8 cellular contexts compared by ENCODE assay signal in genomic region chr2:112480540-112481049, GRCh38. TPM values are rescaled to one million over a fixed set of nuclear protein-coding genes. Genes with fewer than 3 reads are reported as not detected.
DNase-seq lines count a peak whose midpoint lies in the region; ATAC-seq and TF ChIP-seq lines count a peak whose summit lies in the region.

No MANE protein-coding gene starts in this region.

- H3K4me3 ChIP-seq in epithelial cell of esophagus (ENCODE audit: low read length) = peak overlapping the region; percentile 62
- peak overlapping the region; percentile 89 for H3K4me3 ChIP-seq in psoas muscle

- intact Hi-C loops in psoas muscle (cut with DNase I) = loop anchor here (5.0 to 10.0 kb wide), 3 partner anchors 62 to 102 kb away; partner anchors contain the start of genes POLR1B (in 2 of the 2) and CHCHD5 (in 1 of the 2)

- TF ChIP-seq CTCF in epithelial cell of esophagus (IDR thresholded peaks at IDR 0.05; ENCODE audit: insufficient read depth, low read depth, low read length, missing control alignments) (peak; percentile 22), psoas muscle (IDR thresholded peaks at IDR 0.05) (no peak)

- H3K4me1 ChIP-seq in psoas muscle = peaks cover 16% of the 10 kb centered on the region

- H3K27ac ChIP-seq in psoas muscle = no peak overlapping the region

- H3K9me3 ChIP-seq in psoas muscle = no peaks in the 10 kb centered on the region

- H3K36me3 ChIP-seq in psoas muscle (ENCODE audit: insufficient read depth in 1 of 2, low read depth in 1 of 2) = no peaks in the 10 kb centered on the region

- ATAC-seq in psoas muscle (no peak), HG02840 (IDR thresholded peaks at IDR 0.05; ENCODE audit: low FRiP score, unreplicated experiment) (no peak)

- WGBS in psoas muscle, 3 donors = 15 to 18% (median 17%) methylated on average over 20 of the region's 20 CpGs

- DNase-seq in activated T-cell treated with anti-CD3 and anti-CD28 coated beads for 1 hour (ENCODE audit: low read depth) (peak; percentile 4), T-helper 9 cell (peak; percentile 11), epithelial cell of esophagus (ENCODE audit: low read depth) (peak; percentile 16), psoas muscle (no peak), inferior parietal cortex (ENCODE audit: extremely low spot score) (no peak), cerebellar nuclear complex (lab: John Stamatoyannopoulos, UW) (no peak)
- no peak for DNase-seq in activated T-cell treated with anti-CD3 and anti-CD28 coated beads, Interleukin-2, amount 50 U/mL, for 48 hours

- H3K27me3 ChIP-seq in psoas muscle (ENCODE audit: insufficient read depth in 3 of 3, low read length in 2 of 3) = no peaks in the 10 kb centered on the region

RNA-seq across cellular contexts. Expression of gene TTL, which starts 1.4 kb away (rescaled TPM):
- 10 to 100 TPM; 44.1 to 72.0 (median 51.3) TPM for total RNA-seq in psoas muscle
- 10 to 100 TPM; 19.0 to 49.8 (median 23.8) TPM for polyA plus RNA-seq in psoas muscle

RNA-seq across cellular contexts. Expression of gene RGPD8, which starts 47.1 kb away (rescaled TPM):
- 1 to 10 TPM; 5.8 to 8.1 (median 6.2) TPM for total RNA-seq in psoas muscle
- 1 to 10 TPM in 2 of 3 donors, not detected in 1; 1.2 to 3.5 TPM for polyA plus RNA-seq in psoas muscle

Comparison
In these comparisons a context has a peak if more than half of its experiments do, and no peak if none do; other contexts are left out.
1. DNase-seq: peak in activated T-cell treated with anti-CD3 and anti-CD28 coated beads for 1 hour (single experiment), T-helper 9 cell (single experiment) and epithelial cell of esophagus (single experiment); none in activated T-cell treated with anti-CD3 and anti-CD28 coated beads, Interleukin-2, amount 50 U/mL, for 48 hours (0 of 2), psoas muscle (0 of 2), inferior parietal cortex (single experiment) and cerebellar nuclear complex (0 of 2).